ENCODE assay signal across 17 cellular contexts in genomic region chr13:45501175-45501526, GRCh38. TPM values are rescaled to one million over a fixed set of nuclear protein-coding genes. Genes with fewer than 3 reads are reported as not detected.
A peak's percentile ranks its signal among the peaks of the same experiment; 100 is the strongest.
DNase-seq lines count a peak whose midpoint lies in the region; ATAC-seq, FAIRE-seq and TF ChIP-seq lines count a peak whose summit lies in the region.
"Had no signal": no experiment of that assay in that cellular context is flagged by ENCODE, and none has a peak within 500 bp of the region (broad histone marks: within the 10 kb centered on the region; RNA-seq: fewer than 3 reads in every experiment).

No MANE protein-coding gene starts in this region.

- H3K27me3 ChIP-seq in keratinocyte (ENCODE audit: control insufficient read depth, extremely low read depth, insufficient read depth, low read length) (no peaks in the 10 kb centered on the region), smooth muscle cell (ENCODE audit: low read depth) (no peaks in the 10 kb centered on the region)
- H3K27me3 ChIP-seq: esophagus muscularis mucosa, hepatocyte, neural progenitor cell had no signal

- WGBS in smooth muscle cell (ENCODE audit: low lambda C conversion rate) = 91% methylated on average over 1 of the region's 1 CpG

- peak overlapping the region; percentile 6 for H3K9ac ChIP-seq in keratinocyte (ENCODE audit: control insufficient read depth, extremely low read depth, insufficient read depth, low read length)
- no peak overlapping the region for H3K9ac ChIP-seq in smooth muscle cell (ENCODE audit: low read depth)
- H3K9ac ChIP-seq: neural progenitor cell had no signal

- H3K9me3 ChIP-seq in T-helper 17 cell (ENCODE audit: control insufficient read depth, low read length, poor library complexity, severe bottlenecking) (no peaks in the 10 kb centered on the region), keratinocyte (ENCODE audit: control insufficient read depth, low read depth, low read length) (no peaks in the 10 kb centered on the region), smooth muscle cell (replicated peaks; ENCODE audit: low read depth) (no peaks in the 10 kb centered on the region)
- H3K9me3 ChIP-seq: esophagus muscularis mucosa, left ventricle myocardium inferior had no signal

- H3K4me3 Mint-ChIP-seq in activated naive CD4-positive, alpha-beta T cell treated with anti-CD3 and anti-CD28 coated beads for 36 hours = no peak overlapping the region
- H3K4me3 Mint-ChIP-seq in T-helper 17 cell = no peak overlapping the region
- H3K4me3 Mint-ChIP-seq: neural progenitor cell had no signal

- no peak for FAIRE-seq in keratinocyte (lab: Jason Lieb, UNC)
- FAIRE-seq: GM18507 had no signal

- peak overlapping the region; percentile 56 for H3K4me2 ChIP-seq in keratinocyte (ENCODE audit: control insufficient read depth, extremely low read depth, insufficient read depth, low read depth, low read length)
- peak overlapping the region; percentile 37 for H3K4me2 ChIP-seq in smooth muscle cell
- H3K4me2 ChIP-seq: hepatocyte, neural progenitor cell had no signal

- H3K9me3 Mint-ChIP-seq in activated naive CD4-positive, alpha-beta T cell treated with anti-CD3 and anti-CD28 coated beads for 36 hours = no peaks in the 10 kb centered on the region

- no peaks in the 10 kb centered on the region for H3F3A ChIP-seq in smooth muscle cell (ENCODE audit: low read depth)

- intact Hi-C loops in activated naive CD4-positive, alpha-beta T cell treated with anti-CD3 and anti-CD28 coated beads for 36 hours (cut with micrococcal nuclease) = no loop called here

- H4K20me1 ChIP-seq in keratinocyte (ENCODE audit: control insufficient read depth, extremely low read depth, insufficient read depth, low read length) = no peaks in the 10 kb centered on the region
- peaks cover 58% of the 10 kb centered on the region for H4K20me1 ChIP-seq in smooth muscle cell (ENCODE audit: low read depth)

- peaks cover 34% of the 10 kb centered on the region for H3K36me3 Mint-ChIP-seq in activated naive CD4-positive, alpha-beta T cell treated with anti-CD3 and anti-CD28 coated beads for 36 hours (ENCODE audit: low read depth)
- H3K36me3 Mint-ChIP-seq in T-helper 17 cell (ENCODE audit: low read depth) = peaks cover 15% of the 10 kb centered on the region

- H3K9me1 ChIP-seq in keratinocyte (ENCODE audit: control insufficient read depth, extremely low read depth, insufficient read depth, low read length) = peaks cover 3% of the 10 kb centered on the region

- CTCF ChIA-PET in activated naive CD4-positive, alpha-beta T cell treated with anti-CD3 and anti-CD28 coated beads for 36 hours (lab: Charles Lee) = no interaction called here

- peak overlapping the region; percentile 76 for H3K27ac Mint-ChIP-seq in activated naive CD4-positive, alpha-beta T cell treated with anti-CD3 and anti-CD28 coated beads for 36 hours
- H3K27ac Mint-ChIP-seq in T-helper 17 cell = peak overlapping the region; percentile 51
- H3K27ac Mint-ChIP-seq: neural progenitor cell had no signal

- peaks cover 12% of the 10 kb centered on the region for H3K4me1 Mint-ChIP-seq in activated naive CD4-positive, alpha-beta T cell treated with anti-CD3 and anti-CD28 coated beads for 36 hours (ENCODE audit: low read depth)
- peaks cover 27% of the 10 kb centered on the region for H3K4me1 Mint-ChIP-seq in T-helper 17 cell
- H3K4me1 Mint-ChIP-seq: neural progenitor cell had no signal

- no peak for TF ChIP-seq CTCF in keratinocyte (optimal IDR thresholded peaks at IDR 0.05 in 1 of 3, IDR thresholded peaks at IDR 0.05 in 1 of 3, conservative IDR thresholded peaks at IDR 0.05 in 1 of 3; ENCODE audit: extremely low read depth in 1 of 3, insufficient read depth in 2 of 3, low read length in 3 of 3)
- no peak for TF ChIP-seq CTCF in smooth muscle cell (IDR thresholded peaks at IDR 0.05; ENCODE audit: borderline replicate concordance, insufficient read depth, poor library complexity, severe bottlenecking)

- H3K4me1 ChIP-seq in keratinocyte (ENCODE audit: control insufficient read depth, extremely low read depth, insufficient read depth, low read length) = peaks cover 28% of the 10 kb centered on the region
- peaks cover 5% of the 10 kb centered on the region for H3K4me1 ChIP-seq in smooth muscle cell (ENCODE audit: low read depth)
- H3K4me1 ChIP-seq: esophagus muscularis mucosa, left ventricle myocardium inferior, neural progenitor cell had no signal

- ATAC-seq in T-helper 17 cell = no peak
- no peak for ATAC-seq in activated CD4-positive, CD25-positive, alpha-beta regulatory T cell treated with anti-CD3 and anti-CD28 coated beads, Interleukin-2, amount 50 U/mL, for 24 hours
- no peak for ATAC-seq in HG03097 (IDR thresholded peaks at IDR 0.05; ENCODE audit: low FRiP score, unreplicated experiment)

- H2AFZ ChIP-seq in keratinocyte (ENCODE audit: control insufficient read depth, low read length) (no peak overlapping the region), smooth muscle cell (ENCODE audit: low read depth) (no peak overlapping the region)
- H2AFZ ChIP-seq: hepatocyte, neural progenitor cell had no signal

- H3K4me3 ChIP-seq in keratinocyte (ENCODE audit: control insufficient read depth in 2 of 3, extremely low read depth in 1 of 3, insufficient read depth in 2 of 3, low read depth in 1 of 3, low read length in 3 of 3) (no peak overlapping the region), smooth muscle cell (no peak overlapping the region)
- H3K4me3 ChIP-seq: coronary artery, esophagus muscularis mucosa, hepatocyte, left ventricle myocardium inferior, neural progenitor cell had no signal

- H3K36me3 ChIP-seq in keratinocyte (ENCODE audit: control insufficient read depth in 2 of 2, extremely low read depth in 1 of 2, insufficient read depth in 2 of 2, low read length in 2 of 2) (peaks cover 22 to 44% of the 10 kb centered on the region in 2 experiments), smooth muscle cell (ENCODE audit: low read depth) (peaks cover 34% of the 10 kb centered on the region)

- no peaks in the 10 kb centered on the region for H3K27me3 Mint-ChIP-seq in activated naive CD4-positive, alpha-beta T cell treated with anti-CD3 and anti-CD28 coated beads for 36 hours (ENCODE audit: low read depth)
- H3K27me3 Mint-ChIP-seq in T-helper 17 cell = no peaks in the 10 kb centered on the region

- DNase-seq in activated naive CD4-positive, alpha-beta T cell treated with anti-CD3 and anti-CD28 coated beads for 36 hours = no peak
- no peak for DNase-seq in activated naive CD4-positive, alpha-beta T cell (lab: John Stamatoyannopoulos, UW)
- DNase-seq in T-helper 17 cell = no peak
- DNase-seq in keratinocyte (ENCODE audit: low read depth, low spot score) = no peak
- DNase-seq in smooth muscle cell (lab: John Stamatoyannopoulos, UW; ENCODE audit: unreplicated experiment) = no peak
- DNase-seq in GDM1 (lab: John Stamatoyannopoulos, UW) = no peak
- DNase-seq: activated CD8-positive, alpha-beta memory T cell treated with anti-CD3 and anti-CD28 coated beads, Interleukin-2, amount 50 U/mL, for 4 hours; left ventricle myocardium inferior; SHP77; stimulated activated naive CD4-positive, alpha-beta T cell treated with Interleukin-2 at 50 U/mL for 16 hours had no signal

- peaks cover 19% of the 10 kb centered on the region for H3K79me2 ChIP-seq in keratinocyte (ENCODE audit: control insufficient read depth, insufficient read depth, low read length)
- H3K79me2 ChIP-seq in smooth muscle cell (ENCODE audit: low read depth) = no peaks in the 10 kb centered on the region

- peak overlapping the region; percentile 88 for H3K27ac ChIP-seq in keratinocyte (ENCODE audit: control insufficient read depth, insufficient read depth, low read length)
- H3K27ac ChIP-seq in smooth muscle cell (ENCODE audit: low read depth) = peak overlapping the region; percentile 69
- H3K27ac ChIP-seq: coronary artery, esophagus muscularis mucosa, hepatocyte, neural progenitor cell had no signal

- dilution Hi-C loops in keratinocyte (cut with MboI; ENCODE audit: extremely low pct_ligation_motif_present, low sequenced_read_pairs) = no loop called here

RNA-seq across cellular contexts. Expression of gene COG3, which starts 36.4 kb away (rescaled TPM):
- total RNA-seq in activated naive CD4-positive, alpha-beta T cell treated with anti-CD3 and anti-CD28 coated beads for 36 hours = 10 to 100 TPM; 19.1 to 19.3 TPM
- total RNA-seq in T-helper 17 cell (10 to 100 TPM; 42.5 to 50.8 TPM), smooth muscle cell (38.2 and 46.8 TPM in 2 replicates)
- polyA plus RNA-seq in keratinocyte (22.8 to 31.0 TPM (median 24.0 TPM) in 3 replicates), smooth muscle cell (23.0 and 25.4 TPM in 2 replicates)
- 18.2 TPM for polyA plus RNA-seq in keratinocyte (2011; ENCODE audit: low read depth)
- 10.4 and 18.9 TPM in 2 replicates for polyA plus RNA-seq in keratinocyte (2011; cell fraction: cytosol; rRNA removed)
- 34.2 and 41.7 TPM in 2 replicates for polyA plus RNA-seq in keratinocyte (2011; cell fraction: nucleus; rRNA removed)
- polyA plus RNA-seq in keratinocyte (2012; ENCODE audit: low replicate concordance) = 14.7 and 19.2 TPM in 2 replicates
- polyA minus RNA-seq in keratinocyte = 5.0 to 32.4 TPM (median 19.9 TPM) in 3 replicates
- polyA minus RNA-seq in keratinocyte (2011; cell fraction: cytosol; rRNA and poly(A)+ RNA removed) = 13.4 TPM
- polyA minus RNA-seq in keratinocyte (2011; cell fraction: nucleus; rRNA and poly(A)+ RNA removed) = 31.8 and 48.5 TPM in 2 replicates
